Comparison of ENCODE assay signal across 22 cellular contexts in genomic region chr15:88066758-88067157, GRCh38.
DNase-seq lines count a peak whose midpoint lies in the region; ATAC-seq and TF ChIP-seq lines count a peak whose summit lies in the region.
"Had no signal": no experiment of that assay in that cellular context is flagged by ENCODE, and none has a peak within 500 bp of the region (broad histone marks: within the 10 kb centered on the region; RNA-seq: fewer than 3 reads in every experiment).

No MANE protein-coding gene starts in this region.

- peak overlapping the region in 3 of 5 experiments; percentile 8 to 60 (median 52) for H3K27ac Mint-ChIP-seq in brain
- H3K27ac Mint-ChIP-seq: CD14-positive monocyte, HFFc6 had no signal

- ATAC-seq in GM18868 (IDR thresholded peaks at IDR 0.05; ENCODE audit: unreplicated experiment) (no peak), GM21390 (IDR thresholded peaks at IDR 0.05; ENCODE audit: unreplicated experiment) (no peak), HG02840 (IDR thresholded peaks at IDR 0.05; ENCODE audit: low FRiP score, unreplicated experiment) (no peak)

- peaks cover 20% of the 10 kb centered on the region for H3K4me1 Mint-ChIP-seq in brain
- H3K4me1 Mint-ChIP-seq: CD14-positive monocyte had no signal

- peak overlapping the region in 7 of 11 experiments; percentile 29 to 66 (median 50); a peak in 12 of 22 replicates for H3K4me2 ChIP-seq in BLaER1 treated with 17β-estradiol and CSF1 and Interleukin-3, amounts not matched to agents 10 nM and 100 nM
- H3K4me2 ChIP-seq: SK-N-SH had no signal

- no peaks in the 10 kb centered on the region for H3K27me3 Mint-ChIP-seq in brain

- no peaks in the 10 kb centered on the region for H4K20me1 ChIP-seq in BLaER1 treated with 17β-estradiol and CSF1 and Interleukin-3, amounts not matched to agents 10 nM and 100 nM

- H3K9me3 Mint-ChIP-seq in brain = peaks cover 0 to 4% (median 0%) of the 10 kb centered on the region in 5 experiments

- H3K27ac ChIP-seq in BLaER1 treated with 17β-estradiol and CSF1 and Interleukin-3, amounts not matched to agents 10 nM and 100 nM = no peak overlapping the region

- H3K36me3 Mint-ChIP-seq in brain = no peaks in the 10 kb centered on the region
- H3K36me3 Mint-ChIP-seq: CD14-positive monocyte had no signal

- no peaks in the 10 kb centered on the region for H3K9me3 ChIP-seq in BLaER1 treated with 17β-estradiol and CSF1 and Interleukin-3, amounts not matched to agents 10 nM and 100 nM (replicated peaks in 1 of 11)
- H3K9me3 ChIP-seq: SK-N-SH had no signal

- TF ChIP-seq CTCF in brain (conservative IDR thresholded peaks at IDR 0.05) = no peak

- no peaks in the 10 kb centered on the region for H3K27me3 ChIP-seq in BLaER1 treated with 17β-estradiol and CSF1 and Interleukin-3, amounts not matched to agents 10 nM and 100 nM

- H3K36me3 ChIP-seq in BLaER1 treated with 17β-estradiol and CSF1 and Interleukin-3, amounts not matched to agents 10 nM and 100 nM = no peaks in the 10 kb centered on the region

- no peak overlapping the region for H3K9ac ChIP-seq in BLaER1 treated with 17β-estradiol and CSF1 and Interleukin-3, amounts not matched to agents 10 nM and 100 nM
- H3K9ac ChIP-seq: SK-N-SH had no signal

- H3K4me3 ChIP-seq in BLaER1 treated with 17β-estradiol and CSF1 and Interleukin-3, amounts not matched to agents 10 nM and 100 nM = no peak overlapping the region

- no peak overlapping the region for H3K4me3 Mint-ChIP-seq in brain
- H3K4me3 Mint-ChIP-seq: CD14-positive monocyte, HFFc6 had no signal

- H3K4me1 ChIP-seq in BLaER1 treated with 17β-estradiol and CSF1 and Interleukin-3, amounts not matched to agents 10 nM and 100 nM = peaks cover 0 to 29% (median 16%) of the 10 kb centered on the region in 10 experiments; a peak in 13 of 20 replicates

- DNase-seq in M059J (ENCODE audit: low read depth) (peak; percentile 63), islet precursor cell (peak; percentile 86), NCI-H1092 treated with DMSO at 0.1 percent for 48 hours (lab: John Stamatoyannopoulos, UW) (no peak)
- DNase-seq: 8988T, DMS79 treated with DMSO at 0.1 percent for 48 hours, H7, HFFc6, KBM-7, NCI-H1092, NCI-H1436 treated with DMSO at 0.1 percent for 48 hours, NCI-H2029, NCI-H524 treated with DMSO at 0.1 percent for 48 hours, NCI-H82, OCI-M1, SIG-M5, SK-N-SH had no signal
